15 cellular contexts compared by ENCODE assay signal in genomic region chr10:62250594-62251198, GRCh38. TPM values are rescaled to one million over a fixed set of nuclear protein-coding genes. Genes with fewer than 3 reads are reported as not detected.
DNase-seq lines count a peak whose midpoint lies in the region; ATAC-seq and TF ChIP-seq lines count a peak whose summit lies in the region.
"Had no signal": no experiment of that assay in that cellular context is flagged by ENCODE, and none has a peak within 500 bp of the region (broad histone marks: within the 10 kb centered on the region; RNA-seq: fewer than 3 reads in every experiment).

No MANE protein-coding gene starts in this region.

- CTCF ChIA-PET in RWPE1 (lab: Yijun Ruan, JAX) = no interaction called here

- H3K4me3 ChIP-seq in fibroblast of the aortic adventitia (ENCODE audit: low read depth, low read length) = no peak overlapping the region
- H3K4me3 ChIP-seq: esophagus muscularis mucosa, GM23338, left ventricle myocardium inferior had no signal

- peaks cover 40% of the 10 kb centered on the region for H3K4me1 Mint-ChIP-seq in activated naive CD4-positive, alpha-beta T cell treated with anti-CD3 and anti-CD28 coated beads, Interleukin-2, amount 50 U/mL, for 24 hours
- H3K4me1 Mint-ChIP-seq in stimulated activated naive CD8-positive, alpha-beta T cell treated with anti-CD3 and anti-CD28 coated beads, Interleukin-15, amount 100 ng/mL, for 72 hours = peaks cover 38% of the 10 kb centered on the region
- H3K4me1 Mint-ChIP-seq in type B pancreatic cell (ENCODE audit: unreplicated experiment) = peaks cover 3% of the 10 kb centered on the region

- H3K9me3 Mint-ChIP-seq in activated naive CD4-positive, alpha-beta T cell treated with anti-CD3 and anti-CD28 coated beads, Interleukin-2, amount 50 U/mL, for 24 hours = no peaks in the 10 kb centered on the region
- H3K9me3 Mint-ChIP-seq in stimulated activated naive CD8-positive, alpha-beta T cell treated with anti-CD3 and anti-CD28 coated beads, Interleukin-15, amount 100 ng/mL, for 72 hours = no peaks in the 10 kb centered on the region
- no peaks in the 10 kb centered on the region for H3K9me3 Mint-ChIP-seq in type B pancreatic cell
- H3K9me3 Mint-ChIP-seq: brain; GM23338; T-helper 2 cell treated with Interferon-gamma antibody and Interleukin-4, amounts not matched to agents 5 μg/mL and 100 μg/mL, for 36 hours had no signal

- H3K27ac ChIP-seq in RWPE1 = no peak overlapping the region; the same call in 1 of the 2 replicates
- H3K27ac ChIP-seq: esophagus muscularis mucosa, left ventricle myocardium inferior had no signal

- no peak for TF ChIP-seq CTCF in RWPE1 (conservative IDR thresholded peaks at IDR 0.05; ENCODE audit: low read depth)
- no peak for TF ChIP-seq CTCF in fibroblast of the aortic adventitia (IDR thresholded peaks at IDR 0.05; ENCODE audit: insufficient read depth, low read length)
- no peak for TF ChIP-seq CTCF in type B pancreatic cell (conservative IDR thresholded peaks at IDR 0.05)

- H3K36me3 Mint-ChIP-seq in activated naive CD4-positive, alpha-beta T cell treated with anti-CD3 and anti-CD28 coated beads, Interleukin-2, amount 50 U/mL, for 24 hours = no peaks in the 10 kb centered on the region
- peaks cover 9% of the 10 kb centered on the region for H3K36me3 Mint-ChIP-seq in type B pancreatic cell

- H3K27me3 Mint-ChIP-seq in activated naive CD4-positive, alpha-beta T cell treated with anti-CD3 and anti-CD28 coated beads, Interleukin-2, amount 50 U/mL, for 24 hours = no peaks in the 10 kb centered on the region
- H3K27me3 Mint-ChIP-seq in stimulated activated naive CD8-positive, alpha-beta T cell treated with anti-CD3 and anti-CD28 coated beads, Interleukin-15, amount 100 ng/mL, for 72 hours = no peaks in the 10 kb centered on the region
- no peaks in the 10 kb centered on the region for H3K27me3 Mint-ChIP-seq in type B pancreatic cell
- H3K27me3 Mint-ChIP-seq: activated CD8-positive, alpha-beta memory T cell treated with anti-CD3 and anti-CD28 coated beads, Interleukin-2, amount 10 ng/mL, durations not matched to agents 7 days and 5 days had no signal

- DNase-seq in activated naive CD4-positive, alpha-beta T cell (lab: John Stamatoyannopoulos, UW) = no peak
- peak; percentile 39 for DNase-seq in RWPE1 (ENCODE audit: low spot score)
- peak; percentile 47 for DNase-seq in fibroblast of the aortic adventitia (ENCODE audit: low read depth)
- no peak for DNase-seq in stimulated activated naive CD8-positive, alpha-beta T cell treated with anti-CD3 and anti-CD28 coated beads, Interleukin-15, amount 100 ng/mL, for 72 hours
- DNase-seq in globus pallidus (ENCODE audit: low spot score) = no peak
- DNase-seq in type B pancreatic cell (ENCODE audit: extremely low spot score, unreplicated experiment) = no peak
- no peak for DNase-seq in germinal center (ENCODE audit: low spot score)
- DNase-seq: activated CD8-positive, alpha-beta memory T cell treated with anti-CD3 and anti-CD28 coated beads, Interleukin-2, amount 10 ng/mL, durations not matched to agents 7 days and 5 days; left ventricle myocardium inferior; NCI-H524 treated with DMSO at 0.1 percent for 48 hours had no signal

- POLR2A ChIA-PET in RWPE1 (lab: Yijun Ruan, JAX; ENCODE audit: low non-redundant PET) = no interaction called here

- ATAC-seq in stimulated activated naive CD8-positive, alpha-beta T cell treated with anti-CD3 and anti-CD28 coated beads, Interleukin-15, amount 100 ng/mL, for 72 hours = peak; percentile 57
- ATAC-seq: activated CD8-positive, alpha-beta memory T cell treated with anti-CD3 and anti-CD28 coated beads, Interleukin-2, amount 10 ng/mL, durations not matched to agents 7 days and 5 days; GM23338 had no signal

- no peak overlapping the region for H3K4me3 Mint-ChIP-seq in activated naive CD4-positive, alpha-beta T cell treated with anti-CD3 and anti-CD28 coated beads, Interleukin-2, amount 50 U/mL, for 24 hours
- H3K4me3 Mint-ChIP-seq in stimulated activated naive CD8-positive, alpha-beta T cell treated with anti-CD3 and anti-CD28 coated beads, Interleukin-15, amount 100 ng/mL, for 72 hours = no peak overlapping the region
- H3K4me3 Mint-ChIP-seq in type B pancreatic cell = no peak overlapping the region
- H3K4me3 Mint-ChIP-seq: activated CD8-positive, alpha-beta memory T cell treated with anti-CD3 and anti-CD28 coated beads, Interleukin-2, amount 10 ng/mL, durations not matched to agents 7 days and 5 days; brain; GM23338; T-helper 2 cell treated with Interferon-gamma antibody and Interleukin-4, amounts not matched to agents 5 μg/mL and 100 μg/mL, for 36 hours had no signal

- peak overlapping the region; percentile 43 for H3K27ac Mint-ChIP-seq in activated naive CD4-positive, alpha-beta T cell treated with anti-CD3 and anti-CD28 coated beads, Interleukin-2, amount 50 U/mL, for 24 hours
- H3K27ac Mint-ChIP-seq in stimulated activated naive CD8-positive, alpha-beta T cell treated with anti-CD3 and anti-CD28 coated beads, Interleukin-15, amount 100 ng/mL, for 72 hours = no peak overlapping the region
- H3K27ac Mint-ChIP-seq in type B pancreatic cell = no peak overlapping the region
- H3K27ac Mint-ChIP-seq: activated CD8-positive, alpha-beta memory T cell treated with anti-CD3 and anti-CD28 coated beads, Interleukin-2, amount 10 ng/mL, durations not matched to agents 7 days and 5 days; GM23338; T-helper 2 cell treated with Interferon-gamma antibody and Interleukin-4, amounts not matched to agents 5 μg/mL and 100 μg/mL, for 36 hours had no signal

RNA-seq across cellular contexts. Expression of gene RTKN2, which starts 17.9 kb away (rescaled TPM):
- 0.16 and 11.9 TPM in 2 replicates for total RNA-seq in fibroblast of the aortic adventitia (ENCODE audit: low replicate concordance)
- 3.2 and 10.0 TPM in 2 replicates for total RNA-seq in type B pancreatic cell (ENCODE audit: low replicate concordance)
- total RNA-seq: left ventricle myocardium inferior had no signal

Comparison
In these comparisons a context has a peak if more than half of its experiments do, and no peak if none do; other contexts are left out.
1. DNase-seq: peak in RWPE1 (single experiment) and fibroblast of the aortic adventitia (single experiment); none in activated naive CD4-positive, alpha-beta T cell (0 of 4), stimulated activated naive CD8-positive, alpha-beta T cell treated with anti-CD3 and anti-CD28 coated beads, Interleukin-15, amount 100 ng/mL, for 72 hours (0 of 2), globus pallidus (single experiment), type B pancreatic cell (single experiment) and germinal center (single experiment).